ENCODE assay signal across 11 cellular contexts in genomic region chr1:54277451-54278355, GRCh38.
A peak's percentile ranks its signal among the peaks of the same experiment; 100 is the strongest.
DNase-seq lines count a peak whose midpoint lies in the region; ATAC-seq, FAIRE-seq and TF ChIP-seq lines count a peak whose summit lies in the region.
"Had no signal": no experiment of that assay in that cellular context is flagged by ENCODE, and none has a peak within 500 bp of the region (broad histone marks: within the 10 kb centered on the region; RNA-seq: fewer than 3 reads in every experiment).

No MANE protein-coding gene starts in this region.

- no peak for TF ChIP-seq POLR2A in K562 (conservative IDR thresholded peaks at IDR 0.05)

- H3K27me3 Mint-ChIP-seq in progenitor cell of endocrine pancreas (no peaks in the 10 kb centered on the region), CD14-positive monocyte (ENCODE audit: low read depth in 3 of 3) (no peaks in the 10 kb centered on the region)

- 88% methylated on average over 4 of the region's 4 CpGs for WGBS in K562 (ENCODE audit: insufficient coverage, low coverage, missing lambda C conversion rate)

- peaks cover 45% of the 10 kb centered on the region for H3K79me2 ChIP-seq in K562 (ENCODE audit: control insufficient read depth, insufficient read depth, low read length)

- peaks cover 31% of the 10 kb centered on the region for H3K4me1 Mint-ChIP-seq in progenitor cell of endocrine pancreas (ENCODE audit: low read depth)
- peaks cover 3% of the 10 kb centered on the region for H3K4me1 Mint-ChIP-seq in CD14-positive monocyte

- no peak overlapping the region for H3K27ac ChIP-seq in K562 (ENCODE audit: extremely low read depth, low read depth, low read length)
- H3K27ac ChIP-seq: epithelial cell of prostate had no signal

- H3K9ac ChIP-seq in K562 (ENCODE audit: insufficient read depth in 1 of 2, low read depth in 2 of 2, low read length in 2 of 2) (peak overlapping the region in 1 of 2 experiments; percentile 33; a peak in 2 of 4 replicates), mucosa of stomach (ENCODE audit: low read length) (peak overlapping the region; percentile 51)

- intact Hi-C loops in Right ventricle myocardium superior (cut with DNase I) (loop anchor here (10.0 kb wide), 3 partner anchors 77 to 153 kb away; partner anchors contain the start of gene SSBP3), left ventricle myocardium superior (cut with micrococcal nuclease) (no loop called here), K562 (cut with micrococcal nuclease) (no loop called here), CD14-positive monocyte (cut with micrococcal nuclease) (no loop called here)

- DNase-seq in Right ventricle myocardium superior (peak; percentile 39), left ventricle myocardium superior (no peak), K562 (ENCODE audit: extremely low read depth in 1 of 4, low spot score in 3 of 4) (no peak), progenitor cell of endocrine pancreas (ENCODE audit: low spot score, unreplicated experiment) (no peak), CD14-positive monocyte (ENCODE audit: low spot score) (no peak), ACHN (no peak)
- DNase-seq: WERI-Rb-1 had no signal

- H3K4me1 ChIP-seq in K562 (replicated peaks in 1 of 2; ENCODE audit: control insufficient read depth in 2 of 2, insufficient read depth in 2 of 2, low read length in 2 of 2) (peaks cover 39 to 52% of the 10 kb centered on the region in 2 experiments), mucosa of stomach (ENCODE audit: control insufficient read depth, insufficient read depth, low read length) (peaks cover 90% of the 10 kb centered on the region)

- POLR2A ChIA-PET in K562 (lab: Yijun Ruan, JAX), result interaction anchor here (0.7 to 2.3 kb wide), 4 partner anchors 11 to 50 kb away, joined by 3 to 6 read pairs (median 5); no protein-coding TSS in a partner anchor

- no peak for TF ChIP-seq CTCF in K562 (IDR thresholded peaks at IDR 0.05 in 2 of 3, conservative IDR thresholded peaks at IDR 0.05 in 1 of 3; ENCODE audit: insufficient read depth in 2 of 3, low read depth in 1 of 3, low read length in 3 of 3)
- no peak for TF ChIP-seq CTCF in progenitor cell of endocrine pancreas (IDR thresholded peaks at IDR 0.05; ENCODE audit: unreplicated experiment)
- no peak for TF ChIP-seq CTCF in CD14-positive monocyte (IDR thresholded peaks at IDR 0.05)

- H3K4me3 ChIP-seq in K562 (no peak overlapping the region), mucosa of stomach (ENCODE audit: low read length) (no peak overlapping the region)
- H3K4me3 ChIP-seq: BLaER1 treated with 17β-estradiol and CSF1 and Interleukin-3, amounts not matched to agents 10 nM and 100 nM had no signal

- H3K9me3 ChIP-seq in K562 (replicated peaks; ENCODE audit: control insufficient read depth, insufficient read depth, low read depth, low read length) (no peaks in the 10 kb centered on the region), mucosa of stomach (ENCODE audit: control insufficient read depth, low read length) (no peaks in the 10 kb centered on the region)
- H3K9me3 ChIP-seq: BLaER1 treated with 17β-estradiol and CSF1 and Interleukin-3, amounts not matched to agents 10 nM and 100 nM had no signal

- H3K27me3 ChIP-seq in K562 (ENCODE audit: control insufficient read depth in 2 of 2, insufficient read depth in 2 of 2, low read length in 2 of 2), result no peaks in the 10 kb centered on the region
- H3K27me3 ChIP-seq in mucosa of stomach (ENCODE audit: control insufficient read depth, insufficient read depth, low read length), result no peaks in the 10 kb centered on the region
- H3K27me3 ChIP-seq: BLaER1 treated with 17β-estradiol and CSF1 and Interleukin-3, amounts not matched to agents 10 nM and 100 nM had no signal

- H3K4me3 Mint-ChIP-seq in progenitor cell of endocrine pancreas (ENCODE audit: low read depth) (no peak overlapping the region), CD14-positive monocyte (no peak overlapping the region)

- peaks cover 19% of the 10 kb centered on the region for H4K20me1 ChIP-seq in K562 (replicated peaks; ENCODE audit: control insufficient read depth, insufficient read depth, low read length)

- H3K27ac Mint-ChIP-seq in progenitor cell of endocrine pancreas, result no peak overlapping the region
- peak overlapping the region in 1 of 7 donors; percentile 42 for H3K27ac Mint-ChIP-seq in CD14-positive monocyte

- no peak for TF ChIP-seq EP300 in K562 (IDR thresholded peaks at IDR 0.05; ENCODE audit: low read length)

- no peak for TF ChIP-seq RAD21 in K562 (CRISPR knock-in tag; conservative IDR thresholded peaks at IDR 0.05 in 1 of 2, IDR thresholded peaks at IDR 0.05 in 1 of 2)

- no peak for FAIRE-seq in K562 (lab: Jason Lieb, UNC)

- no peaks in the 10 kb centered on the region for H3K9me3 Mint-ChIP-seq in progenitor cell of endocrine pancreas (ENCODE audit: low read depth)
- no peaks in the 10 kb centered on the region for H3K9me3 Mint-ChIP-seq in CD14-positive monocyte

- H3K4me2 ChIP-seq in K562 (ENCODE audit: insufficient read depth, low read length), result no peak overlapping the region
- H3K4me2 ChIP-seq: BLaER1 treated with 17β-estradiol and CSF1 and Interleukin-3, amounts not matched to agents 10 nM and 100 nM had no signal

- ATAC-seq in Right ventricle myocardium superior (ENCODE audit: poor library complexity) (no peak), left ventricle myocardium superior (no peak), K562 (no peak), HG03442 (IDR thresholded peaks at IDR 0.05; ENCODE audit: unreplicated experiment) (no peak)

- H3K36me3 Mint-ChIP-seq in progenitor cell of endocrine pancreas (ENCODE audit: insufficient read depth) (peaks cover 12% of the 10 kb centered on the region), CD14-positive monocyte (peaks cover 17 to 19% of the 10 kb centered on the region in 2 donors)

- H3K36me3 ChIP-seq in K562 (ENCODE audit: control insufficient read depth, insufficient read depth, low read length), result peaks cover 35% of the 10 kb centered on the region; the same call in 2 of the 3 replicates
- peaks cover 7% of the 10 kb centered on the region for H3K36me3 ChIP-seq in mucosa of stomach (ENCODE audit: control insufficient read depth, insufficient read depth, low read length)

- H3K9me1 ChIP-seq in K562 (ENCODE audit: control insufficient read depth, insufficient read depth, low read length), result peaks cover 8% of the 10 kb centered on the region

- CTCF ChIA-PET in K562 (lab: Yijun Ruan, JAX; ENCODE audit: low intra/inter-chr PET ratio), result no interaction called here

- no peak overlapping the region for H2AFZ ChIP-seq in K562 (ENCODE audit: low read depth, low read length)

- BruUV-seq in K562 (replicated peaks; lab: Mats Ljungman, UMichigan), result no TSS peak

- in situ Hi-C loops in K562 (cut with MboI), result no loop called here
- in situ Hi-C loops in ACHN (cut with HindIII; ENCODE audit: low pct_ligation_motif_present, low pct_unique_long_range_greater_than_20kb, low sequenced_read_pairs), result no loop called here

TF ChIP-seq in K562, 482 proteins besides CTCF, POLR2A, EP300 and RAD21:
- peak; percentile 16 for TF ChIP-seq ZFP36 (IDR thresholded peaks at IDR 0.05; ENCODE audit: low read depth, low read length, partially characterized antibody)
- no peak for TF ChIP-seq ZHX1 (conservative IDR thresholded peaks at IDR 0.05; ENCODE audit: low read length)
